1 cellular context compared by ENCODE assay signal in genomic region chr5:123670981-123671557, GRCh38.
TF ChIP-seq lines count a peak whose summit lies in the region.

No MANE protein-coding gene starts in this region.

TF ChIP-seq in K562, 482 proteins besides CTCF, POLR2A, EP300 and RAD21 (continued from another document):
- TF ChIP-seq ZBTB40 (IDR thresholded peaks at IDR 0.05) (peak; percentile 85), ZBTB40 (CRISPR knock-in tag; IDR thresholded peaks at IDR 0.05) (peak; percentile 69; the same call in 1 of the 2 replicates)
TF ChIP-seq in K562: peak in this region for 3.
